Comparison of ENCODE assay signal across 22 cellular contexts in genomic region chr12:132528564-132529106, GRCh38. TPM values are rescaled to one million over a fixed set of nuclear protein-coding genes. Genes with fewer than 3 reads are reported as not detected.
DNase-seq lines count a peak whose midpoint lies in the region; ATAC-seq, FAIRE-seq and TF ChIP-seq lines count a peak whose summit lies in the region.
"Had no signal": no experiment of that assay in that cellular context is flagged by ENCODE, and none has a peak within 500 bp of the region (broad histone marks: within the 10 kb centered on the region; RNA-seq: fewer than 3 reads in every experiment).

No MANE protein-coding gene starts in this region.

- H3K9ac ChIP-seq in HepG2 (ENCODE audit: insufficient read depth, low read depth, low read length): no peak overlapping the region

- H3K36me3 ChIP-seq in HepG2 (replicated peaks in 1 of 2; ENCODE audit: control insufficient read depth in 1 of 2, insufficient read depth in 2 of 2, low read length in 2 of 2): peaks cover 0 to 1% of the 10 kb centered on the region in 2 experiments; a peak in 1 of 5 replicates
- H3K36me3 ChIP-seq in right lobe of liver: no peaks in the 10 kb centered on the region
- H3K36me3 ChIP-seq in H7 (replicated peaks; ENCODE audit: control insufficient read depth, insufficient read depth, low read length): no peaks in the 10 kb centered on the region
- peaks cover 11% of the 10 kb centered on the region for H3K36me3 ChIP-seq in WERI-Rb-1
- H3K36me3 ChIP-seq in OCI-LY7 (ENCODE audit: insufficient read depth, low read length): no peaks in the 10 kb centered on the region
- H3K36me3 ChIP-seq: BE2C had no signal

- DNase-seq in HepG2 (ENCODE audit: low spot score) (no peak), right lobe of liver (no peak), H7 (peak; percentile 61), WERI-Rb-1 (no peak), ACHN (no peak), NCI-H2196 treated with DMSO at 0.1 percent for 48 hours (lab: John Stamatoyannopoulos, UW; ENCODE audit: unreplicated experiment) (no peak), OCI-LY7 (ENCODE audit: low spot score) (no peak)
- DNase-seq: AML-193; BE2C; Caco-2; CD4-positive, CD25-positive, alpha-beta regulatory T cell; CD8-positive, alpha-beta T cell; DMS153; DND-41; HCEC 1CT had no signal

- CTCF ChIA-PET in HepG2 (lab: Yijun Ruan, JAX; ENCODE audit: low intra/inter-chr PET ratio, low total read pairs): no interaction called here
- CTCF ChIA-PET in OCI-LY7 (lab: Charles Lee; ENCODE audit: unreplicated experiment): no interaction called here

- TF ChIP-seq POLR2A in HepG2 (IDR thresholded peaks at IDR 0.05; ENCODE audit: insufficient read depth in 1 of 2, low read depth in 2 of 2, low read length in 2 of 2) (no peak), right lobe of liver (IDR thresholded peaks at IDR 0.05) (no peak)

- H3K79me2 ChIP-seq in HepG2 (ENCODE audit: insufficient read depth, low read length) (no peaks in the 10 kb centered on the region), OCI-LY7 (ENCODE audit: insufficient read depth, low read depth, low read length) (no peaks in the 10 kb centered on the region)

- peaks cover 15% of the 10 kb centered on the region for H3K9me3 ChIP-seq in HepG2 (ENCODE audit: low read length)
- no peaks in the 10 kb centered on the region for H3K9me3 ChIP-seq in right lobe of liver
- peaks cover 25% of the 10 kb centered on the region for H3K9me3 ChIP-seq in WERI-Rb-1 (ENCODE audit: severe bottlenecking)
- no peaks in the 10 kb centered on the region for H3K9me3 ChIP-seq in OCI-LY7 (ENCODE audit: low read length)
- H3K9me3 ChIP-seq: Caco-2 had no signal

- no peak for FAIRE-seq in HepG2 (lab: Jason Lieb, UNC)
- FAIRE-seq: A204.1, G401.6, GM12892, H54 had no signal

- H3K4me3 ChIP-seq in HepG2 (replicated peaks in 1 of 3; ENCODE audit: insufficient read depth in 1 of 3, low read depth in 2 of 3, low read length in 3 of 3): no peak overlapping the region
- H3K4me3 ChIP-seq in right lobe of liver: no peak overlapping the region
- no peak overlapping the region for H3K4me3 ChIP-seq in H7 (ENCODE audit: insufficient read depth, low read depth, low read length)
- H3K4me3 ChIP-seq in WERI-Rb-1 (ENCODE audit: low read depth, low read length): no peak overlapping the region
- H3K4me3 ChIP-seq in OCI-LY7 (ENCODE audit: low read depth, low read length, poor library complexity, severe bottlenecking): no peak overlapping the region
- H3K4me3 ChIP-seq: GM23338 had no signal

- H4K20me1 ChIP-seq in HepG2 (ENCODE audit: insufficient read depth, low read length): peaks cover 8% of the 10 kb centered on the region; the same call in 1 of the 2 replicates
- H4K20me1 ChIP-seq in OCI-LY7 (ENCODE audit: insufficient read depth, low read length): no peaks in the 10 kb centered on the region; the same call in 1 of the 2 replicates

- TF ChIP-seq RAD21 in HepG2 (CRISPR knock-in tag; IDR thresholded peaks at IDR 0.05): no peak

- H3K4me2 ChIP-seq in HepG2 (ENCODE audit: low read depth, low read length) (no peak overlapping the region), OCI-LY7 (ENCODE audit: low read length) (no peak overlapping the region)
- H3K4me2 ChIP-seq: GM23338 had no signal

- no peak overlapping the region for H2AFZ ChIP-seq in HepG2 (ENCODE audit: low read length)
- H2AFZ ChIP-seq in OCI-LY7 (ENCODE audit: low read length): no peak overlapping the region
- H2AFZ ChIP-seq: GM23338 had no signal

- in situ Hi-C loops in HepG2 (cut with HindIII; ENCODE audit: extremely low pct_ligation_motif_present, low pct_unique_long_range_greater_than_20kb) (no loop called here), ACHN (cut with HindIII; ENCODE audit: low pct_ligation_motif_present, low pct_unique_long_range_greater_than_20kb, low sequenced_read_pairs) (no loop called here)

- BruUV-seq in HepG2 (replicated peaks; lab: Mats Ljungman, UMichigan) (no TSS peak), OCI-LY7 (replicated peaks; lab: Mats Ljungman, UMichigan) (no TSS peak)

- H3K27me3 ChIP-seq in HepG2 (ENCODE audit: control insufficient read depth in 1 of 2, insufficient read depth in 2 of 2, low read length in 2 of 2) (no peaks in the 10 kb centered on the region), right lobe of liver (no peaks in the 10 kb centered on the region), H7 (ENCODE audit: control insufficient read depth, insufficient read depth, low read length) (no peaks in the 10 kb centered on the region), WERI-Rb-1 (ENCODE audit: insufficient read depth, low read depth, severe bottlenecking) (no peaks in the 10 kb centered on the region)
- H3K27me3 ChIP-seq: BE2C had no signal

- TF ChIP-seq CTCF in HepG2 (CRISPR knock-in tag; IDR thresholded peaks at IDR 0.05) (no peak), right lobe of liver (IDR thresholded peaks at IDR 0.05) (no peak), WERI-Rb-1 (IDR thresholded peaks at IDR 0.05; ENCODE audit: low read depth, low read length) (no peak), OCI-LY7 (conservative IDR thresholded peaks at IDR 0.05; ENCODE audit: low read length) (no peak)

- H3K9me2 ChIP-seq in OCI-LY7 (ENCODE audit: insufficient read depth, low read length): no peaks in the 10 kb centered on the region

- ATAC-seq in HepG2: no peak
- no peak for ATAC-seq in right lobe of liver
- ATAC-seq: CD8-positive, alpha-beta T cell; GM23338 had no signal

- H3K27ac ChIP-seq in HepG2 (ENCODE audit: extremely low read length, insufficient read depth, low read length) (no peak overlapping the region), right lobe of liver (no peak overlapping the region), WERI-Rb-1 (peak overlapping the region; percentile 99), OCI-LY7 (ENCODE audit: low read depth, low read length, poor library complexity, severe bottlenecking) (no peak overlapping the region)
- H3K27ac ChIP-seq: 22Rv1, C4-2B had no signal

- no peak for TF ChIP-seq EP300 in HepG2 (IDR thresholded peaks at IDR 0.05; ENCODE audit: low read depth in 2 of 2, low read length in 2 of 2)
- TF ChIP-seq EP300 in HepG2 (CRISPR knock-in tag; IDR thresholded peaks at IDR 0.05; ENCODE audit: borderline replicate concordance): no peak

- 94% methylated on average over 14 of the region's 21 CpGs for WGBS in HepG2 (ENCODE audit: low lambda C conversion rate)
- 100% methylated on average over 1 of the region's 21 CpGs for WGBS in right lobe of liver (ENCODE audit: insufficient coverage, low coverage, low lambda C conversion rate, missing lambda C conversion rate)

- H3K4me1 ChIP-seq in HepG2 (ENCODE audit: insufficient read depth, low read length) (no peaks in the 10 kb centered on the region; the same call in 1 of the 2 replicates), right lobe of liver (no peaks in the 10 kb centered on the region), OCI-LY7 (ENCODE audit: insufficient read depth, low read length, poor library complexity, severe bottlenecking) (no peaks in the 10 kb centered on the region)
- H3K4me1 ChIP-seq: BE2C had no signal

- intact Hi-C loops in HepG2 (cut with micrococcal nuclease; ENCODE audit: unreplicated experiment) (no loop called here), right lobe of liver (cut with DNase I) (no loop called here), OCI-LY7 (cut with micrococcal nuclease; ENCODE audit: unreplicated experiment) (no loop called here)

- POLR2A ChIA-PET in HepG2 (lab: Yijun Ruan, JAX): no interaction called here
- POLR2A ChIA-PET in OCI-LY7 (lab: Charles Lee): no interaction called here

TF ChIP-seq in HepG2, 621 proteins besides CTCF, POLR2A, EP300 and RAD21 (continues in another document):
- no peak for TF ChIP-seq FOXM1 (CRISPR knock-in tag; IDR thresholded peaks at IDR 0.05)
- no peak for TF ChIP-seq ZNF33A (CRISPR knock-in tag; IDR thresholded peaks at IDR 0.05; ENCODE audit: borderline replicate concordance)
- TF ChIP-seq HOXA5 (CRISPR knock-in tag; IDR thresholded peaks at IDR 0.05): no peak
- TF ChIP-seq MNT (IDR thresholded peaks at IDR 0.05): peak; percentile 32; the same call in 1 of the 2 replicates

RNA-seq across cellular contexts. Expression of gene FBRSL1, which starts 38.7 kb away (rescaled TPM):
- total RNA-seq in HepG2 (2016; rRNA removed; fragmentation: Illumina TruSeq; extraction: Trizol) (3.7 and 7.9 TPM in 2 replicates), right lobe of liver (10 to 100 TPM; 16.2 to 27.6 (median 23.3) TPM), OCI-LY7 (2022) (83.5 and 87.8 TPM in 2 replicates)
- 2.7 and 3.6 TPM in 2 replicates for total RNA-seq in HepG2 (2016; cell fraction: cytosol; rRNA removed; fragmentation: Illumina TruSeq; extraction: Trizol; ENCODE audit: low read depth)
- total RNA-seq in HepG2 (2016; cell fraction: insoluble cytoplasmic fraction; rRNA removed; fragmentation: Illumina TruSeq; extraction: Trizol): 5.4 and 6.9 TPM in 2 replicates
- total RNA-seq in HepG2 (2016; cell fraction: membrane; rRNA removed; fragmentation: Illumina TruSeq; extraction: Trizol): 7.0 and 9.3 TPM in 2 replicates
- total RNA-seq in HepG2 (2016; cell fraction: nucleus; rRNA removed; fragmentation: Illumina TruSeq; extraction: Trizol): 10.9 and 11.0 TPM in 2 replicates
- polyA plus RNA-seq in HepG2 (2011; rRNA removed): 3.6 and 4.9 TPM in 2 replicates
- 3.0 and 6.0 TPM in 2 replicates for polyA plus RNA-seq in HepG2 (2011; cell fraction: cytosol; rRNA removed)
- polyA plus RNA-seq in HepG2 (2011; cell fraction: nucleus; rRNA removed): 50.9 and 76.3 TPM in 2 replicates
- 25.5 and 31.0 TPM in 2 replicates for polyA plus RNA-seq in HepG2 (2012)
- polyA plus RNA-seq in HepG2 (2016; cell fraction: cytosol; fragmentation: Illumina TruSeq; extraction: Trizol; ENCODE audit: low read depth): 5.9 and 6.4 TPM in 2 replicates
- polyA plus RNA-seq in HepG2 (2016; cell fraction: insoluble cytoplasmic fraction; fragmentation: Illumina TruSeq; extraction: Trizol; ENCODE audit: low read depth): 20.0 and 28.2 TPM in 2 replicates
- polyA plus RNA-seq in HepG2 (2016; cell fraction: membrane; fragmentation: Illumina TruSeq; extraction: Trizol; ENCODE audit: low read depth): 20.5 and 23.8 TPM in 2 replicates
- 64.1 and 69.3 TPM in 2 replicates for polyA plus RNA-seq in HepG2 (2016; cell fraction: nucleus; fragmentation: Illumina TruSeq; extraction: Trizol; ENCODE audit: insufficient read depth, low read depth)
- polyA minus RNA-seq in HepG2 (2011; rRNA and poly(A)+ RNA removed; ENCODE audit: low replicate concordance): 3.8 and 7.6 TPM in 2 replicates
- 17.3 and 28.7 TPM in 2 replicates for polyA minus RNA-seq in HepG2 (2011; cell fraction: cytosol; rRNA and poly(A)+ RNA removed)
- 8.5 and 11.2 TPM in 2 replicates for polyA minus RNA-seq in HepG2 (2011; cell fraction: nucleus; rRNA and poly(A)+ RNA removed)
- 17.5 and 26.6 TPM in 2 replicates for total RNA-seq in H7 (2014; rRNA removed; shearing (Covaris generic))
- total RNA-seq in OCI-LY7 (2014; rRNA removed; shearing (Covaris generic)): 8.0 and 24.6 TPM in 2 replicates
